18 cellular contexts compared by ENCODE assay signal in the genomic region with DNA sequence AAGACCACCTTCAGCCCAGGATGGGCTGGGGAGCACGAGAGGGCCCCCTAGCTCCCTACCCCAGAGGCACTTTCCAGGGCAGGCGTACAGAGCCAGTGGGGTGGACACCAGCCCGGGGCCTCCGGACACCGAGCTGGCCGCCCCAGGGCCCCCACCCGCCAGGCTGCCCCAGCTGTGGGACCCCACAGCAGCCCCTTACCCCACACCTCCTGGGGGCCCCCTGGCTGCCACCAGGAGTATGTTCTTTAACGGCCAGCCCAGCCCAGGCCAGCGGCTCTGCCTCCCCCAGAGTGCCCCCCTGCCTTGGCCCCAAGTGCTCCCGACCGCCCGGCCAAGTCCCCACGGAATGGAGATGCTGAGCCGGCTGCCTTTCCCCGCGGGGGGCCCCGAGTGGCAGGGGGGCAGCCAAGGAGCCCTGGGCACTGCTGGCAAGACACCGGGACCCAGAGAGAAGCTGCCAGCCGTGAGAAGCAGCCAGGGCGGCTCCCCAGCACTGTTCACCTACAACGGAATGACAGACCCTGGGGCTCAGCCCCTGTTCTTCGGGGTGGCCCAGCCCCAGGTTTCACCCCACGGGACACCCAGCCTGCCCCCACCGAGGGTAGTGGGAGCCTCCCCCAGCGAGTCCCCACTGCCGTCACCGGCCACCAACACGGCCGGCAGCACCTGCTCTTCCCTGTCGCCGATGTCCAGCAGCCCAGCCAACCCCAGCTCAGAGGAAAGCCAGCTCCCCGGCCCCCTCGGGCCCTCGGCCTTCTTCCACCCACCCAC. TPM values are rescaled to one million over a fixed set of nuclear protein-coding genes. Genes with fewer than 3 reads are reported as not detected.
DNase-seq lines count a peak whose midpoint lies in the region; ATAC-seq, FAIRE-seq and TF ChIP-seq lines count a peak whose summit lies in the region.
"Had no signal": no experiment of that assay in that cellular context is flagged by ENCODE, and none has a peak within 500 bp of the region (broad histone marks: within the 10 kb centered on the region; RNA-seq: fewer than 3 reads in every experiment).

No MANE protein-coding gene starts in this region.

- ATAC-seq in CD8-positive, alpha-beta T cell, result no peak
- ATAC-seq in K562 (no peak), HG03039 (IDR thresholded peaks at IDR 0.05; ENCODE audit: unreplicated experiment) (no peak), HG03460 (IDR thresholded peaks at IDR 0.05; ENCODE audit: unreplicated experiment) (no peak), HG03342 (IDR thresholded peaks at IDR 0.05; ENCODE audit: unreplicated experiment) (no peak)
- ATAC-seq: activated CD8-positive, alpha-beta memory T cell treated with anti-CD3 and anti-CD28 coated beads, Interleukin-2, amount 10 ng/mL, durations not matched to agents 7 days and 5 days; gastroesophageal sphincter had no signal

- H3K9ac ChIP-seq in K562 (ENCODE audit: insufficient read depth in 1 of 2, low read depth in 2 of 2, low read length in 2 of 2), result no peak overlapping the region

- H4K20me1 ChIP-seq in K562 (replicated peaks; ENCODE audit: control insufficient read depth, insufficient read depth, low read length), result 0 out of 2 replicates have a peak, but pooled peaks cover under 1% of the 10 kb centered on the region

- H3K27ac ChIP-seq in CD8-positive, alpha-beta T cell (ENCODE audit: low read depth, low read length), result no peak overlapping the region
- H3K27ac ChIP-seq in K562 (ENCODE audit: extremely low read depth, low read depth, low read length), result no peak overlapping the region
- H3K27ac ChIP-seq: adrenal gland, gastroesophageal sphincter, testis had no signal

- H3K27ac Mint-ChIP-seq in CD8-positive, alpha-beta T cell, result no peak overlapping the region
- H3K27ac Mint-ChIP-seq: activated CD8-positive, alpha-beta memory T cell treated with anti-CD3 and anti-CD28 coated beads, Interleukin-2, amount 10 ng/mL, durations not matched to agents 7 days and 5 days; activated T-helper 2 cell treated with anti-CD3 and anti-CD28 coated beads, Interferon-gamma antibody, Interleukin-2, Interleukin-4, amounts not matched to agents 10 μg/mL and 5 μg/mL and 100 μg/mL, durations not matched to agents 14 hours and 24 hours and 36 hours had no signal

- no peak overlapping the region for H3K4me2 ChIP-seq in K562 (ENCODE audit: insufficient read depth, low read length)

- H2AFZ ChIP-seq in K562 (ENCODE audit: low read depth, low read length), result no peak overlapping the region

- CTCF ChIA-PET in CD8-positive, alpha-beta T cell (lab: Charles Lee), result interaction anchor here (2.1 kb wide), 1 partner anchor 9 kb away, joined by 12 read pairs; no protein-coding TSS in a partner anchor
- CTCF ChIA-PET in K562 (lab: Yijun Ruan, JAX; ENCODE audit: low intra/inter-chr PET ratio), result no interaction called here

- no peak overlapping the region for H3K4me3 ChIP-seq in CD8-positive, alpha-beta T cell (ENCODE audit: low read depth, low read length)
- H3K4me3 ChIP-seq in K562, result no peak overlapping the region

- TF ChIP-seq RAD21 in K562 (CRISPR knock-in tag; conservative IDR thresholded peaks at IDR 0.05 in 1 of 2, IDR thresholded peaks at IDR 0.05 in 1 of 2), result no peak

- H3K4me1 Mint-ChIP-seq in CD8-positive, alpha-beta T cell (ENCODE audit: low read depth), result peaks cover 6% of the 10 kb centered on the region

- no peaks in the 10 kb centered on the region for H3K79me2 ChIP-seq in K562 (ENCODE audit: control insufficient read depth, insufficient read depth, low read length)

- POLR2A ChIA-PET in CD8-positive, alpha-beta T cell (lab: Charles Lee), result no interaction called here
- POLR2A ChIA-PET in K562 (lab: Yijun Ruan, JAX), result interaction anchor here (0.8 kb wide), 1 partner anchor 9 kb away, joined by 3 read pairs; no protein-coding TSS in a partner anchor

- no peaks in the 10 kb centered on the region for H3K36me3 Mint-ChIP-seq in CD8-positive, alpha-beta T cell
- H3K36me3 Mint-ChIP-seq: activated CD8-positive, alpha-beta memory T cell treated with anti-CD3 and anti-CD28 coated beads, Interleukin-2, amount 10 ng/mL, durations not matched to agents 7 days and 5 days had no signal

- no peaks in the 10 kb centered on the region for H3K9me3 ChIP-seq in CD8-positive, alpha-beta T cell (ENCODE audit: low read length)
- no peaks in the 10 kb centered on the region for H3K9me3 ChIP-seq in K562 (replicated peaks; ENCODE audit: control insufficient read depth, insufficient read depth, low read depth, low read length)
- H3K9me3 ChIP-seq: adrenal gland, gastroesophageal sphincter, testis had no signal

- TF ChIP-seq CTCF in AG09319 (IDR thresholded peaks at IDR 0.05; ENCODE audit: low read depth, low read length) (peak; percentile 1), K562 (IDR thresholded peaks at IDR 0.05 in 2 of 3, conservative IDR thresholded peaks at IDR 0.05 in 1 of 3; ENCODE audit: insufficient read depth in 2 of 3, low read depth in 1 of 3, low read length in 3 of 3) (0 out of 6 replicates have a peak, but pooled peaks of 1 of the 3 experiments have one; percentile 16)
- no peak for TF ChIP-seq CTCF in CD8-positive, alpha-beta T cell (IDR thresholded peaks at IDR 0.05)

- no TSS peak for BruUV-seq in K562 (replicated peaks; lab: Mats Ljungman, UMichigan)

- H3K27me3 Mint-ChIP-seq in CD8-positive, alpha-beta T cell (ENCODE audit: low read depth), result no peaks in the 10 kb centered on the region

- H3K4me1 ChIP-seq in CD8-positive, alpha-beta T cell (ENCODE audit: insufficient read depth, low read length), result peaks cover 13% of the 10 kb centered on the region
- peaks cover 0 to 61% of the 10 kb centered on the region in 2 experiments; a peak in 3 of 5 replicates for H3K4me1 ChIP-seq in K562 (replicated peaks in 1 of 2; ENCODE audit: control insufficient read depth in 2 of 2, insufficient read depth in 2 of 2, low read length in 2 of 2)

- intact Hi-C loops in CD8-positive, alpha-beta T cell (cut with DNase I, micrococcal nuclease), result no loop called here
- intact Hi-C loops in K562 (cut with micrococcal nuclease), result no loop called here

- no peaks in the 10 kb centered on the region for H3K9me1 ChIP-seq in K562 (ENCODE audit: control insufficient read depth, insufficient read depth, low read length)

- in situ Hi-C loops in K562 (cut with MboI), result no loop called here

- no peaks in the 10 kb centered on the region for H3K36me3 ChIP-seq in CD8-positive, alpha-beta T cell (ENCODE audit: insufficient read depth, low read length)
- H3K36me3 ChIP-seq in K562 (ENCODE audit: control insufficient read depth, insufficient read depth, low read length), result no peaks in the 10 kb centered on the region
- H3K36me3 ChIP-seq: adrenal gland, gastroesophageal sphincter had no signal

- DNase-seq in AG09319 (ENCODE audit: extremely low read depth, low read depth) (no peak), K562 (ENCODE audit: extremely low read depth in 1 of 4, low spot score in 3 of 4) (no peak), midbrain (lab: John Stamatoyannopoulos, UW) (peak; percentile 48), DMS 273 treated with DMSO at 0.1 percent for 48 hours (lab: John Stamatoyannopoulos, UW) (no peak)
- DNase-seq in CD8-positive, alpha-beta T cell, result no peak
- DNase-seq: activated CD8-positive, alpha-beta memory T cell treated with anti-CD3 and anti-CD28 coated beads, Interleukin-2, amount 10 ng/mL, durations not matched to agents 7 days and 5 days; adrenal gland; Calu3; erythroblast; NCI-H146; stimulated activated CD4-positive, alpha-beta T cell treated with anti-CD3 and anti-CD28 coated beads, Interleukin-12 subunit alpha, Interleukin-12 subunit beta, amount 100 ng/mL, for 4 hours; testis had no signal

- WGBS in K562 (ENCODE audit: insufficient coverage, low coverage, missing lambda C conversion rate), result 13% methylated on average over 23 of the region's 34 CpGs

- no peaks in the 10 kb centered on the region for H3K9me3 Mint-ChIP-seq in CD8-positive, alpha-beta T cell
- H3K9me3 Mint-ChIP-seq: activated T-helper 2 cell treated with anti-CD3 and anti-CD28 coated beads, Interferon-gamma antibody, Interleukin-2, Interleukin-4, amounts not matched to agents 10 μg/mL and 5 μg/mL and 100 μg/mL, durations not matched to agents 14 hours and 24 hours and 36 hours had no signal

- peak overlapping the region; percentile 32 for H3K4me3 Mint-ChIP-seq in CD8-positive, alpha-beta T cell

- TF ChIP-seq EP300 in K562 (IDR thresholded peaks at IDR 0.05; ENCODE audit: low read length), result no peak

- no peaks in the 10 kb centered on the region for H3K27me3 ChIP-seq in CD8-positive, alpha-beta T cell (ENCODE audit: insufficient read depth, low read length)
- peaks cover 34 to 77% of the 10 kb centered on the region in 2 experiments for H3K27me3 ChIP-seq in K562 (ENCODE audit: control insufficient read depth in 2 of 2, insufficient read depth in 2 of 2, low read length in 2 of 2)
- H3K27me3 ChIP-seq: testis had no signal

- TF ChIP-seq POLR2A in K562 (conservative IDR thresholded peaks at IDR 0.05), result no peak

- FAIRE-seq in K562 (lab: Jason Lieb, UNC), result no peak
- FAIRE-seq: GM18507 had no signal

RNA-seq across cellular contexts. Expression of gene ZFPM1, which starts 24.3 kb away (rescaled TPM):
- 10 to 100 TPM; 43.4 to 46.5 TPM for total RNA-seq in CD8-positive, alpha-beta T cell
- total RNA-seq in K562 (2011; cell fraction: chromatin; rRNA removed; ENCODE audit: low replicate concordance), result 14.4 and 38.8 TPM in 2 replicates
- total RNA-seq in K562 (2011; cell fraction: nucleolus; rRNA removed), result 25.3 and 27.9 TPM in 2 replicates
- total RNA-seq in K562 (2011; cell fraction: nucleoplasm; rRNA removed), result 16.8 and 18.9 TPM in 2 replicates
- total RNA-seq in K562 (2014; rRNA removed) (4.5 and 8.7 TPM in 2 replicates), K562 (2014; rRNA removed; fragmentation: Illumina TruSeq; extraction: Trizol) (0.26 and 0.47 TPM in 2 replicates), K562 (2015; rRNA removed; fragmentation: Illumina TruSeq; extraction: Trizol) (3.2 and 4.5 TPM in 2 replicates), K562 (2021) (32.7 and 35.9 TPM in 2 replicates)
- polyA plus RNA-seq in K562 (2011; rRNA removed) (0.88 and 1.4 TPM in 2 replicates), K562 (2014; fragmentation: Illumina TruSeq; extraction: Trizol) (1.2 and 5.1 TPM in 2 replicates), K562 (2014; fragmentation: Nextera tagmentation; extraction: Ambion mirVana) (under 1 TPM; 0.03 to 0.11 TPM), K562 (2014; rRNA removed) (4.7 and 5.5 TPM in 2 replicates)
- 0.81 and 4.8 TPM in 2 replicates for polyA plus RNA-seq in K562 (2011; cell fraction: cytosol; rRNA removed)
- 3.4 and 13.6 TPM in 2 replicates for polyA plus RNA-seq in K562 (2011; cell fraction: nucleus; rRNA removed)
- 7.9 and 12.2 TPM in 2 replicates for polyA plus RNA-seq in K562 (2012)
- polyA minus RNA-seq in K562 (2011; rRNA and poly(A)+ RNA removed), result 0.30 and 1.1 TPM in 2 replicates
- polyA minus RNA-seq in K562 (2011; cell fraction: cytosol; rRNA and poly(A)+ RNA removed), result 12.3 and 14.7 TPM in 2 replicates
- polyA minus RNA-seq in K562 (2011; cell fraction: nucleus; rRNA and poly(A)+ RNA removed), result 7.7 and 10.1 TPM in 2 replicates

RNA-seq across cellular contexts. Expression of gene ZNF469, which starts 46.0 kb away (rescaled TPM):
- 1 to 10 TPM in 1 of 2 experiments, under 1 TPM in 1; 0.83 to 1.0 TPM for total RNA-seq in CD8-positive, alpha-beta T cell
- 0.04 and 0.09 TPM in 2 replicates for total RNA-seq in K562 (2011; cell fraction: chromatin; rRNA removed; ENCODE audit: low replicate concordance)
- total RNA-seq in K562 (2011; cell fraction: nucleolus; rRNA removed), result 0.13 and 0.17 TPM in 2 replicates
- under 0.01 and 0.08 TPM in 2 replicates for total RNA-seq in K562 (2011; cell fraction: nucleoplasm; rRNA removed)
- total RNA-seq in K562 (2014; rRNA removed) (under 0.01 TPM in 1 of 2 replicates, not detected in the other), K562 (2014; rRNA removed; fragmentation: Illumina TruSeq; extraction: Trizol) (not detected in 2 replicates), K562 (2015; rRNA removed; fragmentation: Illumina TruSeq; extraction: Trizol) (not detected in 2 replicates), K562 (2021) (0.02 and 0.04 TPM in 2 replicates)
- polyA plus RNA-seq in K562 (2011; rRNA removed) (not detected in 2 replicates), K562 (2014; fragmentation: Illumina TruSeq; extraction: Trizol) (0.01 TPM in 1 of 2 replicates, not detected in the other), K562 (2014; fragmentation: Nextera tagmentation; extraction: Ambion mirVana) (not detected), K562 (2014; rRNA removed) (0.01 TPM in 1 of 2 replicates, not detected in the other)
- polyA plus RNA-seq in K562 (2011; cell fraction: cytosol; rRNA removed), result under 0.01 and 0.01 TPM in 2 replicates
- 0.01 and 0.03 TPM in 2 replicates for polyA plus RNA-seq in K562 (2011; cell fraction: nucleus; rRNA removed)
- polyA plus RNA-seq in K562 (2012), result 0.01 TPM in 2 replicates
- polyA minus RNA-seq in K562 (2011; rRNA and poly(A)+ RNA removed), result under 0.01 and 0.04 TPM in 2 replicates
- 0.09 and 0.10 TPM in 2 replicates for polyA minus RNA-seq in K562 (2011; cell fraction: cytosol; rRNA and poly(A)+ RNA removed)
- polyA minus RNA-seq in K562 (2011; cell fraction: nucleus; rRNA and poly(A)+ RNA removed), result under 0.01 and 0.11 TPM in 2 replicates
